In the genomic region with DNA sequence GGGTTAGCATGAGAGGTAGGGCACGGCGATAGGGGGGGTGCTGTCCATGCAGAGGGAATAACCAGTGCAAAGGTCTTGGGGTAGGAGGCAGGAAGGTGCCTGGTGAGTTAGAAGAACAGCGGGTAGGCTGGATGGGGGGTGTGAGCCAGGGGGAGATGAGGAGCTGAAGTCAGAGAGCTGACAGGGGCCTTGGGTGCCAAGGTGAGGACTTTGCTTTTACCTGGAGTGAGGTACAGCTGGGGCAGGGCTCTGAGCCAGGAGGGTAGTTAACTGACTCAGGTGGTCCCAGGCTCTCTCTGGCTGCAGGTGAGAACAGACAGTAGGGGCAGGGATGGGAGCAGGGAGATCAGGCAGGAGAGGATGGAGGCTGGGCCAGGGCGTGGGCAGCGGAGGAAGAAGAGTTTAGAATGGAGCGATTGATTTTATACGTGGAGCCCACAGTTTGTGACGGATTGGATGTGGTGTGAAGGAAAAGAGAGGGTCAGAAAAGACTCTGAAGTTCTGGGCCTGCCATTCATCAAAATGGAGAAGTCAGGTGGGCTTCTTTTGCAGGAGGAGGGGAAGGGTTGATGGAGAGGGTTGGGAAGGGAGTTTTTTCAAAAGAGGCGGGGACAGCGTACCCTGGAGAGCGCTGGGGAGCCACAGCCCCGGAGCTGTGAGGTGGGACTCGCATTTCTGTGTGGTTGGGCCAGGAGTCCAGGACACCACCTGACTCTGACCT, we compare ENCODE assay signal across 8 cellular contexts. TPM values are rescaled to one million over a fixed set of nuclear protein-coding genes. Genes with fewer than 3 reads are reported as not detected.
A peak's percentile ranks its signal among the peaks of the same experiment; 100 is the strongest.
DNase-seq lines count a peak whose midpoint lies in the region; ATAC-seq and TF ChIP-seq lines count a peak whose summit lies in the region.

No MANE protein-coding gene starts in this region.

- peaks cover 54% of the 10 kb centered on the region for H3K4me1 Mint-ChIP-seq in activated T-cell treated with anti-CD3 and anti-CD28 coated beads, Interleukin-2, amount 50 U/mL, for 4 hours (ENCODE audit: low read depth)
- peaks cover 33% of the 10 kb centered on the region for H3K4me1 Mint-ChIP-seq in memory B cell

- WGBS in urinary bladder, result 43% methylated on average over 13 of the region's 13 CpGs

- H3K4me3 ChIP-seq in cardiac fibroblast (replicated peaks in 1 of 2; ENCODE audit: low read depth in 2 of 2, low read length in 2 of 2) (peak overlapping the region; percentile 49 to 82), urinary bladder (ENCODE audit: low read depth, low read length) (peak overlapping the region; percentile 98)

- peak overlapping the region; percentile 98 for H3K27ac ChIP-seq in urinary bladder (ENCODE audit: low read depth)

- H3K36me3 Mint-ChIP-seq in activated T-cell treated with anti-CD3 and anti-CD28 coated beads, Interleukin-2, amount 50 U/mL, for 4 hours (ENCODE audit: insufficient read depth), result peaks cover 5% of the 10 kb centered on the region
- H3K36me3 Mint-ChIP-seq in memory B cell, result no peaks in the 10 kb centered on the region

- H3K27ac Mint-ChIP-seq in memory B cell, result no peak overlapping the region

- H3K36me3 ChIP-seq in urinary bladder (ENCODE audit: insufficient read depth), result no peaks in the 10 kb centered on the region

- DNase-seq in activated T-cell treated with anti-CD3 and anti-CD28 coated beads, Interleukin-2, amount 50 U/mL, for 4 hours, result no peak
- DNase-seq in activated T-cell treated with anti-CD3 and anti-CD28 coated beads, Interleukin-2, amount 50 U/mL, for 1 hour, result no peak
- DNase-seq in cardiac fibroblast (ENCODE audit: low read depth in 2 of 2) (no peak), memory B cell (ENCODE audit: low spot score in 2 of 2) (no peak), pons (ENCODE audit: low spot score) (no peak)

- H3K27me3 Mint-ChIP-seq in activated T-cell treated with anti-CD3 and anti-CD28 coated beads, Interleukin-2, amount 50 U/mL, for 4 hours (ENCODE audit: low read depth), result no peaks in the 10 kb centered on the region
- peaks cover 1% of the 10 kb centered on the region for H3K27me3 Mint-ChIP-seq in memory B cell

- no peaks in the 10 kb centered on the region for H3K9me3 Mint-ChIP-seq in activated T-cell treated with anti-CD3 and anti-CD28 coated beads, Interleukin-2, amount 50 U/mL, for 4 hours
- no peaks in the 10 kb centered on the region for H3K9me3 Mint-ChIP-seq in memory B cell

- no peak for TF ChIP-seq CTCF in cardiac fibroblast (IDR thresholded peaks at IDR 0.05; ENCODE audit: low read depth, low read length)

- no peaks in the 10 kb centered on the region for H3K4me1 ChIP-seq in urinary bladder (ENCODE audit: insufficient read depth)

- peak overlapping the region; percentile 85 for H3K4me3 Mint-ChIP-seq in activated T-cell treated with anti-CD3 and anti-CD28 coated beads, Interleukin-2, amount 50 U/mL, for 4 hours
- H3K4me3 Mint-ChIP-seq in memory B cell, result peak overlapping the region; percentile 91

- no peak for ATAC-seq in activated T-cell treated with anti-CD3 and anti-CD28 coated beads, Interleukin-2, amount 50 U/mL, for 4 hours
- ATAC-seq in memory B cell (ENCODE audit: low read depth), result no peak
- no peak for ATAC-seq in HG02759 (IDR thresholded peaks at IDR 0.05; ENCODE audit: unreplicated experiment)
- no peak for ATAC-seq in GM19023 (IDR thresholded peaks at IDR 0.05; ENCODE audit: unreplicated experiment)

RNA-seq across cellular contexts. Expression of a gene that starts 1.2 kb away (rescaled TPM):
- total RNA-seq in activated T-cell treated with anti-CD3 and anti-CD28 coated beads, Interleukin-2, amount 50 U/mL, for 4 hours, result 100 to 1,000 TPM; 162 to 192 (median 170) TPM
- total RNA-seq in urinary bladder, result 34.2 TPM
- 74.0 TPM for polyA plus RNA-seq in urinary bladder

RNA-seq across cellular contexts. Expression of a gene that starts 31.3 kb away (rescaled TPM):
- total RNA-seq in activated T-cell treated with anti-CD3 and anti-CD28 coated beads, Interleukin-2, amount 50 U/mL, for 4 hours, result 1 to 10 TPM; 1.1 to 2.3 (median 1.2) TPM
- 1.6 TPM for total RNA-seq in urinary bladder
- polyA plus RNA-seq in urinary bladder, result 15.1 TPM

RNA-seq across cellular contexts. Expression of a gene that starts 34.9 kb away (rescaled TPM):
- 1 to 10 TPM; 2.4 to 2.6 (median 2.6) TPM for total RNA-seq in activated T-cell treated with anti-CD3 and anti-CD28 coated beads, Interleukin-2, amount 50 U/mL, for 4 hours
- 12.5 TPM for total RNA-seq in urinary bladder
- polyA plus RNA-seq in urinary bladder, result 3.9 TPM

RNA-seq across cellular contexts. Expression of a gene that starts 42.6 kb away (rescaled TPM):
- under 1 TPM in 2 of 3 donors, not detected in 1; 0.26 to 0.38 TPM for total RNA-seq in activated T-cell treated with anti-CD3 and anti-CD28 coated beads, Interleukin-2, amount 50 U/mL, for 4 hours
- not detected for total RNA-seq in urinary bladder
- polyA plus RNA-seq in urinary bladder, result 0.73 TPM
